8 cellular contexts compared by ENCODE assay signal in the genomic region with DNA sequence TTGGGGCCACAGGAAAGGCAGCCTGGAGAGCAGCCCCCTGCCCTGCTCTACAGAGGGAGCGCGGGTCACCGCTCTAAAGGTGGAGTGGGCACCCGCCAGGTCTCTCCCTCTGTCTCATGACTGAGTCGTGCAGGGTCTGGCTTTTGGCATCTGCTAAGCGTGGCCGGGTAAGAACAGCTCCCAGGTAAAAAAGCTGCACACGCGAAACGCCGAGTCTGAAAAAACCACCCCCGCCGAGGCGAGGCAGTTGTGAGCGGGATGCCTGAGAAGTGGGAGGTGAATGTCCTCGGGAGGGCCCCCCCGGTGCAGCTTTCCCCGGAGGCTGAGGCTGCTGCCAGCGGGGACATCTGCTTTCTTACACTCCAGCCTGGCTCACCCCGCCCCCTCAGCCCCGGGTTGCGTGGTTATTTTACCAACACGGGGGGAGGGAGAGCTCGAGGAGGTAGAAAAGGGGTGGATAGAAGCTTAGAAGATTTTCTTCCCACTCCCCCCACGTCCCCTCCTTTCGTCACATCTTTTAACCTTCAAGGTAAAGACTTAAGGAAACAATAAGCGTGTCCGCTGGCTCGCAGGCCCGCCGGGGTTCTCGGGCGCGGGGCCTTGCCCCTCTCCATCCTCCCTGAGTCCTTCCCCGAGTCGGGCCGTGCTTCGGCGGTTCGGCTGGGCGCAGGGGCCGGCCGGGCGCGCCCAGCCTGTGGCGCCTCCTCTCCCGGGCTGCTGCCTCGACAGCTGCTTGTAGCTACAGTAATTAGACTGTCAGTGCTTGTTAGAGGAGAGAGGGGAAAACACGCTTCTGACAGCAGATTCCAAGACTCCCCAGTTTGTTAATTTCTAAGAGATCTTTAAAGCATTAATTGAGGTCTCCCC.
DNase-seq lines count a peak whose midpoint lies in the region; ATAC-seq, FAIRE-seq and TF ChIP-seq lines count a peak whose summit lies in the region.

No MANE protein-coding gene starts in this region.

- WGBS in liver: 5% methylated on average over 49 of the region's 49 CpGs

- peak; percentile 47 for DNase-seq in Daoy (ENCODE audit: low read depth)
- peak; percentile 38 for DNase-seq in NCI-H1092 (lab: John Stamatoyannopoulos, UW)
- peak; percentile 61 for DNase-seq in activated CD4-positive, alpha-beta T cell treated with anti-CD3 and anti-CD28 coated beads for 4 hours
- DNase-seq in coronary artery (ENCODE audit: low spot score): peak; percentile 74
- DNase-seq in stimulated activated CD4-positive, alpha-beta T cell treated with anti-CD3 and anti-CD28 coated beads, Interleukin-4, amount 100 ng/mL, for 24 hours: peak; percentile 59
- DNase-seq in RCC 7860 (ENCODE audit: low spot score): no peak

- TF ChIP-seq RAD21 in liver (IDR thresholded peaks at IDR 0.05): no peak

- H3K27ac ChIP-seq in coronary artery (no peak overlapping the region), liver (ENCODE audit: low read depth in 1 of 2, low read length in 2 of 2) (no peak overlapping the region)

- H3K9me3 ChIP-seq in liver (ENCODE audit: control insufficient read depth in 4 of 4, low read length in 3 of 4): no peaks in the 10 kb centered on the region

- peak overlapping the region in 1 of 2 donors; percentile 22 for H3K9ac ChIP-seq in liver (ENCODE audit: low read depth in 1 of 2, low read length in 2 of 2)

- FAIRE-seq in RCC 7860 (lab: Jason Lieb, UNC): no peak

- H3K36me3 ChIP-seq in liver (ENCODE audit: control insufficient read depth in 4 of 4, insufficient read depth in 3 of 4, low read depth in 1 of 4, low read length in 3 of 4): no peaks in the 10 kb centered on the region

- H3K4me3 ChIP-seq in coronary artery: peak overlapping the region; percentile 82
- peak overlapping the region; percentile 8 to 78 (median 67) for H3K4me3 ChIP-seq in liver (ENCODE audit: low read depth in 1 of 3, low read length in 3 of 3)

- no peaks in the 10 kb centered on the region for H3K27me3 ChIP-seq in liver (ENCODE audit: control insufficient read depth in 4 of 4, insufficient read depth in 4 of 4, low read length in 3 of 4)

- ATAC-seq in GM21786 (IDR thresholded peaks at IDR 0.05; ENCODE audit: unreplicated experiment): peak; percentile 40

- TF ChIP-seq CTCF in coronary artery (IDR thresholded peaks at IDR 0.05): no peak
- TF ChIP-seq CTCF in liver (IDR thresholded peaks at IDR 0.05; ENCODE audit: low read depth, low read length, missing input control): no peak

- peaks cover 4 to 21% (median 16%) of the 10 kb centered on the region in 4 donors for H3K4me1 ChIP-seq in liver (ENCODE audit: control insufficient read depth in 4 of 4, insufficient read depth in 4 of 4, low read length in 3 of 4)

TF ChIP-seq in liver, 16 proteins besides CTCF, POLR2A, EP300 and RAD21:
- TF ChIP-seq MAX (IDR thresholded peaks at IDR 0.05) (no peak), HNF4A (conservative IDR thresholded peaks at IDR 0.05) (no peak), RXRA (IDR thresholded peaks at IDR 0.05) (peak in 1 of 2 donors; percentile 19)
